ENCODE assay signal across 22 cellular contexts in genomic region chr13:40076765-40077362, GRCh38.
"Had no signal": no experiment of that assay in that cellular context is flagged by ENCODE, and none has a peak within 500 bp of the region (broad histone marks: within the 10 kb centered on the region; RNA-seq: fewer than 3 reads in every experiment).

No MANE protein-coding gene starts in this region.

- FAIRE-seq: RCC 7860, TTC549 had no signal

- ATAC-seq: activated T-cell treated with anti-CD3 and anti-CD28 coated beads, Interleukin-2, amount 50 U/mL, for 72 hours; T-cell had no signal

- DNase-seq: activated CD4-positive, alpha-beta memory T cell treated with anti-CD3 and anti-CD28 coated beads, Interleukin-2, amount 10 ng/mL, durations not matched to agents 7 days and 5 days; activated CD4-positive, alpha-beta T cell treated with anti-CD3 and anti-CD28 coated beads, Interleukin-2, amount 50 U/mL, for 1 hour; activated CD4-positive, CD25-positive, alpha-beta regulatory T cell; activated gamma-delta T cell treated with Interleukin-2 at 50 U/mL for 16 hours; activated naive CD4-positive, alpha-beta T cell treated with anti-CD3 and anti-CD28 coated beads, Interleukin-2, amount 10 ng/mL, durations not matched to agents 7 days and 5 days; activated naive CD8-positive, alpha-beta T cell treated with anti-CD3 and anti-CD28 coated beads for 36 hours; activated T-cell treated with anti-CD3 and anti-CD28 coated beads for 4 hours; activated T-cell treated with anti-CD3 and anti-CD28 coated beads, Interleukin-2, amount 50 U/mL, for 72 hours; aorta; MM.1S; NCI-H1105; NCI-H1436 treated with DMSO at 0.1 percent for 48 hours; NCI-H187; NCI-H2081; NCI-H446; NCI-H524; SHP77 treated with DMSO at 0.1 percent for 48 hours; T-cell; T-helper 2 cell; T1000 had no signal
